9 cellular contexts compared by ENCODE assay signal in the genomic region with DNA sequence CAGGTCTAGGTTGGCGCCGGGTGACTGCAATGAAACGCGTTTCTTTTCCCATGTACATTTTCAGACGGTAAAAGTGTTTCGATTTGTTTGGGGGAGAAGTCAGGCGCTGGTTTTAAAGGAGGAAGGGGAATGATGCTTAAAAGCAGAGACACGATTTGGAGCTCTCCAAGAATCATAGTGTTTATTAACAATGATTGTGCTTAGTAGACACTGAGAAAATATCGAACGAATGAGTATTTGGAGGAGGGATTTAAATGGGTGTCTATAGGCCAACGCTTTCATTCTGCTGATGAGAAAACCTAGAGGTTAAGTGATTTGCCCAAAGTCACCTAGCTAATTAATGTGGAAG. TPM values are rescaled to one million over a fixed set of nuclear protein-coding genes. Genes with fewer than 3 reads are reported as not detected.
A peak's percentile ranks its signal among the peaks of the same experiment; 100 is the strongest.
DNase-seq lines count a peak whose midpoint lies in the region; ATAC-seq and TF ChIP-seq lines count a peak whose summit lies in the region.
"Had no signal": no experiment of that assay in that cellular context is flagged by ENCODE, and none has a peak within 500 bp of the region (broad histone marks: within the 10 kb centered on the region; RNA-seq: fewer than 3 reads in every experiment).

No MANE protein-coding gene starts in this region.

- peak overlapping the region; percentile 86 for H3K27ac Mint-ChIP-seq in CD4-positive, alpha-beta T cell
- H3K27ac Mint-ChIP-seq in endothelial cell (ENCODE audit: unreplicated experiment) = no peak overlapping the region
- H3K27ac Mint-ChIP-seq in neural crest cell (ENCODE audit: unreplicated experiment) = no peak overlapping the region

- no peak for TF ChIP-seq CTCF in CD4-positive, alpha-beta T cell (IDR thresholded peaks at IDR 0.05)
- TF ChIP-seq CTCF in OCI-LY7 (conservative IDR thresholded peaks at IDR 0.05; ENCODE audit: low read length) (no peak), endothelial cell (IDR thresholded peaks at IDR 0.05; ENCODE audit: unreplicated experiment) (no peak), neural crest cell (conservative IDR thresholded peaks at IDR 0.05) (no peak)

- peak overlapping the region; percentile 74 for H3K4me3 Mint-ChIP-seq in CD4-positive, alpha-beta T cell
- H3K4me3 Mint-ChIP-seq in endothelial cell (ENCODE audit: unreplicated experiment) (peak overlapping the region; percentile 82), neural crest cell (peak overlapping the region; percentile 63)

- peaks cover 6% of the 10 kb centered on the region for H3K4me1 ChIP-seq in OCI-LY7 (ENCODE audit: insufficient read depth, low read length, poor library complexity, severe bottlenecking)

- H3K36me3 Mint-ChIP-seq in CD4-positive, alpha-beta T cell (ENCODE audit: low read depth) = no peaks in the 10 kb centered on the region
- peaks cover 8% of the 10 kb centered on the region for H3K36me3 Mint-ChIP-seq in endothelial cell (ENCODE audit: low read depth, unreplicated experiment)
- H3K36me3 Mint-ChIP-seq in neural crest cell (ENCODE audit: low read depth) = peaks cover 5% of the 10 kb centered on the region

- no TSS peak for BruUV-seq in OCI-LY7 (replicated peaks; lab: Mats Ljungman, UMichigan)

- H3K9me3 Mint-ChIP-seq in CD4-positive, alpha-beta T cell = peaks cover 2% of the 10 kb centered on the region
- H3K9me3 Mint-ChIP-seq in endothelial cell (ENCODE audit: unreplicated experiment) (no peaks in the 10 kb centered on the region), neural crest cell (peaks cover 5% of the 10 kb centered on the region)

- no peak for ATAC-seq in CD4-positive, alpha-beta T cell (ENCODE audit: poor library complexity)

- H3K27me3 Mint-ChIP-seq in CD4-positive, alpha-beta T cell = no peaks in the 10 kb centered on the region
- H3K27me3 Mint-ChIP-seq in endothelial cell (ENCODE audit: unreplicated experiment) (peaks cover 7% of the 10 kb centered on the region), neural crest cell (ENCODE audit: low read depth) (peaks cover 62% of the 10 kb centered on the region)

- in situ Hi-C loops in ACHN (cut with HindIII; ENCODE audit: low pct_ligation_motif_present, low pct_unique_long_range_greater_than_20kb, low sequenced_read_pairs) = no loop called here

- H3K79me2 ChIP-seq in OCI-LY7 (ENCODE audit: insufficient read depth, low read depth, low read length) = no peaks in the 10 kb centered on the region

- H3K9me2 ChIP-seq in OCI-LY7 (ENCODE audit: insufficient read depth, low read length) = no peaks in the 10 kb centered on the region

- POLR2A ChIA-PET in CD4-positive, alpha-beta T cell (lab: Charles Lee) = interaction anchor here (0.6 to 5.5 kb wide), 9 partner anchors 19 to 745 kb away, joined by 3 to 65 read pairs (median 6); partner anchors contain the start of gene JAK1
- POLR2A ChIA-PET in OCI-LY7 (lab: Charles Lee) = interaction anchor here (0.5 to 0.7 kb wide), 3 partner anchors 13 to 167 kb away, joined by 3 to 8 read pairs (median 4); no protein-coding TSS in a partner anchor

- peaks cover 32% of the 10 kb centered on the region for H3K4me1 Mint-ChIP-seq in CD4-positive, alpha-beta T cell (ENCODE audit: low read depth)
- peaks cover 8% of the 10 kb centered on the region for H3K4me1 Mint-ChIP-seq in endothelial cell (ENCODE audit: unreplicated experiment)
- H3K4me1 Mint-ChIP-seq in neural crest cell = peaks cover 24% of the 10 kb centered on the region

- no peaks in the 10 kb centered on the region for H3K36me3 ChIP-seq in OCI-LY7 (ENCODE audit: insufficient read depth, low read length)

- H3K27ac ChIP-seq in CD4-positive, alpha-beta T cell (ENCODE audit: low read depth, low read length) = no peak overlapping the region
- no peak overlapping the region for H3K27ac ChIP-seq in OCI-LY7 (ENCODE audit: low read depth, low read length, poor library complexity, severe bottlenecking)

- no peaks in the 10 kb centered on the region for H3K9me3 ChIP-seq in CD4-positive, alpha-beta T cell (ENCODE audit: control insufficient read depth, low read length)
- no peaks in the 10 kb centered on the region for H3K9me3 ChIP-seq in OCI-LY7 (ENCODE audit: low read length)

- no peaks in the 10 kb centered on the region for H4K20me1 ChIP-seq in OCI-LY7 (ENCODE audit: insufficient read depth, low read length)

- CTCF ChIA-PET in CD4-positive, alpha-beta T cell (lab: Charles Lee) = interaction anchor here (1.2 to 2.9 kb wide), 6 partner anchors 11 to 126 kb away, joined by 3 to 9 read pairs (median 6); partner anchors contain the start of gene JAK1
- CTCF ChIA-PET in OCI-LY7 (lab: Charles Lee; ENCODE audit: unreplicated experiment) = no interaction called here

- H3K4me2 ChIP-seq in OCI-LY7 (ENCODE audit: low read length) = peak overlapping the region; percentile 53

- no peak for DNase-seq in CD4-positive, alpha-beta T cell
- DNase-seq in OCI-LY7 (ENCODE audit: low spot score) = no peak
- DNase-seq in endothelial cell (ENCODE audit: low spot score) = no peak
- no peak for DNase-seq in neural crest cell (ENCODE audit: low read depth, low spot score)
- no peak for DNase-seq in retina
- no peak for DNase-seq in ACHN
- DNase-seq in NCI-H2029 (lab: John Stamatoyannopoulos, UW) = no peak
- no peak for DNase-seq in NCI-H1417 treated with DMSO at 0.1 percent for 48 hours (lab: John Stamatoyannopoulos, UW)
- DNase-seq: NCI-H146 had no signal

- no peak overlapping the region for H2AFZ ChIP-seq in OCI-LY7 (ENCODE audit: low read length)

- peak overlapping the region; percentile 17 for H3K4me3 ChIP-seq in OCI-LY7 (ENCODE audit: low read depth, low read length, poor library complexity, severe bottlenecking)

- intact Hi-C loops in CD4-positive, alpha-beta T cell (cut with DNase I, micrococcal nuclease) = loop anchor here in 1 of 2 experiments (5.0 to 10.0 kb wide), 3 partner anchors 64 to 126 kb away; no protein-coding TSS in a partner anchor
- intact Hi-C loops in OCI-LY7 (cut with micrococcal nuclease; ENCODE audit: unreplicated experiment) = no loop called here

- H3K27me3 ChIP-seq in CD4-positive, alpha-beta T cell (ENCODE audit: control insufficient read depth, insufficient read depth, low read length) = no peaks in the 10 kb centered on the region

RNA-seq across cellular contexts. Expression of gene JAK1, which starts 36.9 kb away (rescaled TPM):
- 100 to 1,000 TPM; 240 to 252 TPM for total RNA-seq in CD4-positive, alpha-beta T cell
- total RNA-seq in OCI-LY7 (2014; rRNA removed; shearing (Covaris generic)) = 66.9 and 72.6 TPM in 2 replicates
- total RNA-seq in OCI-LY7 (2022) (86.8 and 106 TPM in 2 replicates), endothelial cell (ENCODE audit: unreplicated experiment) (202 TPM), neural crest cell (26.6 and 27.7 TPM in 2 replicates)
